ENCODE assay signal across 10 cellular contexts in genomic region chr3:188901126-188901525, GRCh38.
DNase-seq lines count a peak whose midpoint lies in the region; ATAC-seq and TF ChIP-seq lines count a peak whose summit lies in the region.
"Had no signal": no experiment of that assay in that cellular context is flagged by ENCODE, and none has a peak within 500 bp of the region (broad histone marks: within the 10 kb centered on the region; RNA-seq: fewer than 3 reads in every experiment).

No MANE protein-coding gene starts in this region.

- H3K4me3 ChIP-seq in RWPE2 (ENCODE audit: severe bottlenecking) = no peak overlapping the region
- H3K4me3 ChIP-seq in aorta (ENCODE audit: low read length in 2 of 2) = no peak overlapping the region
- no peak overlapping the region for H3K4me3 ChIP-seq in WERI-Rb-1 (ENCODE audit: low read depth, low read length)

- H3K27ac ChIP-seq in RWPE2 (ENCODE audit: poor library complexity, severe bottlenecking) = peak overlapping the region; percentile 98
- peak overlapping the region; percentile 46 to 79 for H3K27ac ChIP-seq in aorta (ENCODE audit: low read depth in 1 of 2, low read length in 2 of 2)
- no peak overlapping the region for H3K27ac ChIP-seq in WERI-Rb-1

- DNase-seq in RWPE2 (ENCODE audit: low spot score) = no peak
- DNase-seq in fibroblast of gingiva (ENCODE audit: low read depth) = peak; percentile 7
- peak; percentile 32 for DNase-seq in myocyte (ENCODE audit: low read depth)
- no peak for DNase-seq in aorta
- DNase-seq in WERI-Rb-1 = no peak
- DNase-seq in activated effector memory CD4-positive, alpha-beta T cell treated with Interleukin-2 at 50 U/mL for 16 hours = no peak
- no peak for DNase-seq in stimulated activated naive CD4-positive, alpha-beta T cell (lab: John Stamatoyannopoulos, UW)
- DNase-seq: effector memory CD8-positive, alpha-beta T cell; NCI-H526; T-cell had no signal

- no peak for ATAC-seq in RWPE2 (ENCODE audit: low read depth)
- peak; percentile 44 for ATAC-seq in aorta (ENCODE audit: low FRiP score)
- ATAC-seq: effector memory CD8-positive, alpha-beta T cell; T-cell had no signal

- 5 to 8% methylated on average over 6 of the region's 6 CpGs for WGBS in aorta, 2 donors

- intact Hi-C loops in aorta (cut with DNase I) = loop anchor here in 1 of 2 donors (5.0 kb wide), 1 partner anchor 41 kb away; no protein-coding TSS in a partner anchor

- H3K9me3 ChIP-seq in RWPE2 (ENCODE audit: severe bottlenecking) (no peaks in the 10 kb centered on the region), aorta (ENCODE audit: control insufficient read depth, low read length) (no peaks in the 10 kb centered on the region), WERI-Rb-1 (ENCODE audit: severe bottlenecking) (no peaks in the 10 kb centered on the region)

- H3K36me3 ChIP-seq in RWPE2 (ENCODE audit: low read depth) (no peaks in the 10 kb centered on the region), aorta (ENCODE audit: control insufficient read depth in 1 of 2, insufficient read depth in 2 of 2, low read length in 1 of 2) (no peaks in the 10 kb centered on the region), WERI-Rb-1 (no peaks in the 10 kb centered on the region)

- H3K4me1 ChIP-seq in RWPE2 (ENCODE audit: insufficient read depth, poor library complexity, severe bottlenecking) = peaks cover 25% of the 10 kb centered on the region
- peaks cover 0 to 2% of the 10 kb centered on the region in 2 donors for H3K4me1 ChIP-seq in aorta (ENCODE audit: control insufficient read depth in 1 of 2, insufficient read depth in 2 of 2, low read length in 2 of 2)

- TF ChIP-seq CTCF in RWPE2 (IDR thresholded peaks at IDR 0.05; ENCODE audit: poor library complexity, severe bottlenecking) = no peak
- TF ChIP-seq CTCF in WERI-Rb-1 (IDR thresholded peaks at IDR 0.05; ENCODE audit: low read depth, low read length) = no peak

- H3K27me3 ChIP-seq in RWPE2 (ENCODE audit: insufficient read depth, poor library complexity, severe bottlenecking) (no peaks in the 10 kb centered on the region), aorta (ENCODE audit: control insufficient read depth in 1 of 2, insufficient read depth in 2 of 2, low read length in 1 of 2) (no peaks in the 10 kb centered on the region), WERI-Rb-1 (ENCODE audit: insufficient read depth, low read depth, severe bottlenecking) (no peaks in the 10 kb centered on the region)

Comparison
In these comparisons a context has a peak if more than half of its experiments do, and no peak if none do; other contexts are left out.
1. DNase-seq: peak in fibroblast of gingiva (single experiment) and myocyte (single experiment); none in RWPE2 (single experiment), aorta (0 of 2), WERI-Rb-1 (single experiment), activated effector memory CD4-positive, alpha-beta T cell treated with Interleukin-2 at 50 U/mL for 16 hours (single experiment) and stimulated activated naive CD4-positive, alpha-beta T cell (0 of 6).